1 cellular context compared by ENCODE assay signal in the genomic region with DNA sequence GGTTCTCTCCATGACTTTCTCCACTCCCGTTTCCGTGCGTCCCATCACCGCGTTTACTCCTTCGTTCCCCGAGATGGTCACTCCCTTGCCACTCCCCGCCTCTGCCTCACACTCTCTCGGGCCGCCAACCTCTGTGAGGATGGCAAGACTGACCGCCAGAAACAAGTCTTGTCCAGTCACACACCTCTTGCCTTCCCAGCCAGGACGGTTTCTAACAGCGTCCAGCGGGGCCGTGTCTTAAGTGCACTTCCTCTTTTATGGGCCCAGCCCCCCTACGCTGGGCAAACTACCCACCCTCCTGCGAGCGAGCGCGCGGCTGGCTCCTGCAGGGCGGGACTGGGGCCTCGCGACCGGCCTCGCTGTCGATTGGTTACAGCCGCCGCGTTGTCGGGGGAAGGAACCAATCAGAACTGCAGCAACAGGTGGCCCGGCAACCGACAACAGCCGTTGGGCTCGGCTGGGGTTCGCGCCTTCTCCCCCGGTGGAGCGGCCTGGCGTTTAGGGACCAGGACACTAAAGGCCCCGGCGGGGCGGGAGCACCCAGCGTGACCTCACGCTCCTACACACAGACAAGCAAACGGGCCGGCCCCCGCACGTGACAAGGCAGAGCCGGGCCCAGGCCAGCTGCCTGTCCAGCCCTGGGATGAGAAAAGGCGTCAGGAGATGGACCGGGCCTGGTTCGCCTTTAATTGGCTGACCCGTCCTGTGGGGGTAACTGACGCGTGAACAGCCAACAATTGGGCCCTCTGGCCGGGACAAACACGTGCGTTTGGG.
A peak's percentile ranks its signal among the peaks of the same experiment; 100 is the strongest.
TF ChIP-seq lines count a peak whose summit lies in the region.

No MANE protein-coding gene starts in this region.

TF ChIP-seq in K562, 482 proteins besides CTCF, POLR2A, EP300 and RAD21 (continued from another document and continues in another):
- peak; percentile 88; the same call in 1 of the 2 replicates for TF ChIP-seq NR4A1 (CRISPR knock-in tag; IDR thresholded peaks at IDR 0.05)
- peak; percentile 88 for TF ChIP-seq NR4A1 (tag; IDR thresholded peaks at IDR 0.05)
- TF ChIP-seq, protein P1, sequence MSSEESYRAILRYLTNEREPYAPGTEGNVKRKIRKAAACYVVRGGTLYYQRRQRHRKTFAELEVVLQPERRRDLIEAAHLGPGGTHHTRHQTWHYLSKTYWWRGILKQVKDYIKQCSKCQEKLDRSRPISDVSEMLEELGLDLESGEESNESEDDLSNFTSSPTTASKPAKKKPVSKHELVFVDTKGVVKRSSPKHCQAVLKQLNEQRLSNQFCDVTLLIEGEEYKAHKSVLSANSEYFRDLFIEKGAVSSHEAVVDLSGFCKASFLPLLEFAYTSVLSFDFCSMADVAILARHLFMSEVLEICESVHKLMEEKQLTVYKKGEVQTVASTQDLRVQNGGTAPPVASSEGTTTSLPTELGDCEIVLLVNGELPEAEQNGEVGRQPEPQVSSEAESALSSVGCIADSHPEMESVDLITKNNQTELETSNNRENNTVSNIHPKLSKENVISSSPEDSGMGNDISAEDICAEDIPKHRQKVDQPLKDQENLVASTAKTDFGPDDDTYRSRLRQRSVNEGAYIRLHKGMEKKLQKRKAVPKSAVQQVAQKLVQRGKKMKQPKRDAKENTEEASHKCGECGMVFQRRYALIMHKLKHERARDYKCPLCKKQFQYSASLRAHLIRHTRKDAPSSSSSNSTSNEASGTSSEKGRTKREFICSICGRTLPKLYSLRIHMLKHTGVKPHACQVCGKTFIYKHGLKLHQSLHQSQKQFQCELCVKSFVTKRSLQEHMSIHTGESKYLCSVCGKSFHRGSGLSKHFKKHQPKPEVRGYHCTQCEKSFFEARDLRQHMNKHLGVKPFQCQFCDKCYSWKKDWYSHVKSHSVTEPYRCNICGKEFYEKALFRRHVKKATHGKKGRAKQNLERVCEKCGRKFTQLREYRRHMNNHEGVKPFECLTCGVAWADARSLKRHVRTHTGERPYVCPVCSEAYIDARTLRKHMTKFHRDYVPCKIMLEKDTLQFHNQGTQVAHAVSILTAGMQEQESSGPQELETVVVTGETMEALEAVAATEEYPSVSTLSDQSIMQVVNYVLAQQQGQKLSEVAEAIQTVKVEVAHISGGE (CRISPR knock-in tag; IDR thresholded peaks at IDR 0.05): peak in 2 of 3 experiments; percentile 52 to 85; a peak in 4 of 6 replicates
- no peak for TF ChIP-seq ZNF655 (CRISPR knock-in tag; IDR thresholded peaks at IDR 0.05)
- TF ChIP-seq, protein P2, sequence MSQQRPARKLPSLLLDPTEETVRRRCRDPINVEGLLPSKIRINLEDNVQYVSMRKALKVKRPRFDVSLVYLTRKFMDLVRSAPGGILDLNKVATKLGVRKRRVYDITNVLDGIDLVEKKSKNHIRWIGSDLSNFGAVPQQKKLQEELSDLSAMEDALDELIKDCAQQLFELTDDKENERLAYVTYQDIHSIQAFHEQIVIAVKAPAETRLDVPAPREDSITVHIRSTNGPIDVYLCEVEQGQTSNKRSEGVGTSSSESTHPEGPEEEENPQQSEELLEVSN (IDR thresholded peaks at IDR 0.05; ENCODE audit: borderline replicate concordance in 1 of 2, extremely low read depth in 1 of 2, insufficient read depth in 1 of 2, insufficient read length in 1 of 2, low read depth in 1 of 2, low read length in 1 of 2, poor library complexity in 1 of 2, severe bottlenecking in 1 of 2): peak; percentile 93 to 95
- TF ChIP-seq MEIS2 (IDR thresholded peaks at IDR 0.05; ENCODE audit: partially characterized antibody): no peak
- TF ChIP-seq JUN (IDR thresholded peaks at IDR 0.05; ENCODE audit: borderline replicate concordance, low read depth, low read length): peak; percentile 53; the same call in 1 of the 2 replicates
- TF ChIP-seq JUN (CRISPR knock-in tag; IDR thresholded peaks at IDR 0.05; ENCODE audit: borderline replicate concordance): peak; percentile 95; the same call in 1 of the 2 replicates
- TF ChIP-seq ZNF146 (CRISPR knock-in tag; IDR thresholded peaks at IDR 0.05; ENCODE audit: unreplicated experiment): no peak
- no peak for TF ChIP-seq IRF2 (CRISPR knock-in tag; IDR thresholded peaks at IDR 0.05)
- TF ChIP-seq ZNF324 (CRISPR knock-in tag; IDR thresholded peaks at IDR 0.05): 0 out of 2 replicates have a peak, but pooled peaks have one; percentile 6
- TF ChIP-seq NCOA6 (IDR thresholded peaks at IDR 0.05): no peak
- TF ChIP-seq HNRNPH1 (optimal IDR thresholded peaks at IDR 0.05; ENCODE audit: low read depth, low read length): no peak
- TF ChIP-seq, protein P3, sequence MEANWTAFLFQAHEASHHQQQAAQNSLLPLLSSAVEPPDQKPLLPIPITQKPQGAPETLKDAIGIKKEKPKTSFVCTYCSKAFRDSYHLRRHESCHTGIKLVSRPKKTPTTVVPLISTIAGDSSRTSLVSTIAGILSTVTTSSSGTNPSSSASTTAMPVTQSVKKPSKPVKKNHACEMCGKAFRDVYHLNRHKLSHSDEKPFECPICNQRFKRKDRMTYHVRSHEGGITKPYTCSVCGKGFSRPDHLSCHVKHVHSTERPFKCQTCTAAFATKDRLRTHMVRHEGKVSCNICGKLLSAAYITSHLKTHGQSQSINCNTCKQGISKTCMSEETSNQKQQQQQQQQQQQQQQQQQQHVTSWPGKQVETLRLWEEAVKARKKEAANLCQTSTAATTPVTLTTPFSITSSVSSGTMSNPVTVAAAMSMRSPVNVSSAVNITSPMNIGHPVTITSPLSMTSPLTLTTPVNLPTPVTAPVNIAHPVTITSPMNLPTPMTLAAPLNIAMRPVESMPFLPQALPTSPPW (CRISPR knock-in tag; IDR thresholded peaks at IDR 0.05): peak; percentile 95
- no peak for TF ChIP-seq RBM14 (IDR thresholded peaks at IDR 0.05; ENCODE audit: borderline replicate concordance, insufficient read depth, low read depth, low read length)
- TF ChIP-seq TFAP4 (CRISPR knock-in tag; IDR thresholded peaks at IDR 0.05; ENCODE audit: borderline replicate concordance): peak; percentile 98
- TF ChIP-seq SAFB (IDR thresholded peaks at IDR 0.05; ENCODE audit: borderline replicate concordance, low read depth, low read length): no peak
- no peak for TF ChIP-seq NFIX (CRISPR knock-in tag; IDR thresholded peaks at IDR 0.05; ENCODE audit: low read depth)
- TF ChIP-seq ATF4 (CRISPR knock-in tag; IDR thresholded peaks at IDR 0.05): peak; percentile 19; the same call in 1 of the 2 replicates
- no peak; the same call in none of the 2 replicates for TF ChIP-seq TCF3 (CRISPR knock-in tag; IDR thresholded peaks at IDR 0.05)
- TF ChIP-seq TFAM (CRISPR knock-in tag; conservative IDR thresholded peaks at IDR 0.05): no peak
- no peak for TF ChIP-seq XRCC4 (IDR thresholded peaks at IDR 0.05; ENCODE audit: extremely low read depth, insufficient read depth, insufficient read length)
- 0 out of 2 replicates have a peak, but pooled peaks have one; percentile 18 for TF ChIP-seq PHB2 (IDR thresholded peaks at IDR 0.05; ENCODE audit: low read depth)
- peak; percentile 64 for TF ChIP-seq JUND (IDR thresholded peaks at IDR 0.05; ENCODE audit: borderline replicate concordance, low read depth, low read length)
- TF ChIP-seq JUND (tag; IDR thresholded peaks at IDR 0.05; ENCODE audit: borderline replicate concordance, low read depth, low read length): no peak; the same call in 2 of the 3 replicates
- TF ChIP-seq ZNF561 (CRISPR knock-in tag; conservative IDR thresholded peaks at IDR 0.05): no peak
- TF ChIP-seq STAT5A (IDR thresholded peaks at IDR 0.05; ENCODE audit: borderline replicate concordance, low read length): no peak
- TF ChIP-seq RCOR1 (IDR thresholded peaks at IDR 0.05; ENCODE audit: borderline replicate concordance in 1 of 2, low read depth in 2 of 2, low read length in 2 of 2): peak in 1 of 2 experiments; percentile 63; a peak in 2 of 4 replicates
- TF ChIP-seq E2F1 (CRISPR knock-in tag; IDR thresholded peaks at IDR 0.05): peak; percentile 98
- peak; percentile 67 for TF ChIP-seq NFE2 (IDR thresholded peaks at IDR 0.05; ENCODE audit: low read depth)
- TF ChIP-seq SMAD2 (IDR thresholded peaks at IDR 0.05; ENCODE audit: low read depth, low read length): no peak
- TF ChIP-seq POLR3A (IDR thresholded peaks at IDR 0.05; ENCODE audit: borderline replicate concordance, extremely low read depth, insufficient read depth, insufficient read length): no peak
- peak; percentile 60 for TF ChIP-seq GABPA (tag; conservative IDR thresholded peaks at IDR 0.05; ENCODE audit: low read depth)
- no peak; the same call in none of the 2 replicates for TF ChIP-seq CREB1 (IDR thresholded peaks at IDR 0.05)
- peak; percentile 88 for TF ChIP-seq CREB1 (CRISPR knock-in tag; IDR thresholded peaks at IDR 0.05)
- TF ChIP-seq PCBP2 (IDR thresholded peaks at IDR 0.05; ENCODE audit: low read depth, low read length, poor library complexity, severe bottlenecking): no peak
- no peak for TF ChIP-seq ZNF197 (CRISPR knock-in tag; IDR thresholded peaks at IDR 0.05; ENCODE audit: low read depth)
- peak; percentile 29 to 67; a peak in 3 of 4 replicates for TF ChIP-seq SRF (CRISPR knock-in tag; IDR thresholded peaks at IDR 0.05)
- TF ChIP-seq SRSF3 (IDR thresholded peaks at IDR 0.05; ENCODE audit: insufficient read depth, low read length): no peak
- peak; percentile 95 for TF ChIP-seq CXXC5 (CRISPR knock-in tag; IDR thresholded peaks at IDR 0.05)
- TF ChIP-seq STAT6 (CRISPR knock-in tag; IDR thresholded peaks at IDR 0.05): no peak; the same call in 1 of the 2 replicates
- TF ChIP-seq, protein P4, sequence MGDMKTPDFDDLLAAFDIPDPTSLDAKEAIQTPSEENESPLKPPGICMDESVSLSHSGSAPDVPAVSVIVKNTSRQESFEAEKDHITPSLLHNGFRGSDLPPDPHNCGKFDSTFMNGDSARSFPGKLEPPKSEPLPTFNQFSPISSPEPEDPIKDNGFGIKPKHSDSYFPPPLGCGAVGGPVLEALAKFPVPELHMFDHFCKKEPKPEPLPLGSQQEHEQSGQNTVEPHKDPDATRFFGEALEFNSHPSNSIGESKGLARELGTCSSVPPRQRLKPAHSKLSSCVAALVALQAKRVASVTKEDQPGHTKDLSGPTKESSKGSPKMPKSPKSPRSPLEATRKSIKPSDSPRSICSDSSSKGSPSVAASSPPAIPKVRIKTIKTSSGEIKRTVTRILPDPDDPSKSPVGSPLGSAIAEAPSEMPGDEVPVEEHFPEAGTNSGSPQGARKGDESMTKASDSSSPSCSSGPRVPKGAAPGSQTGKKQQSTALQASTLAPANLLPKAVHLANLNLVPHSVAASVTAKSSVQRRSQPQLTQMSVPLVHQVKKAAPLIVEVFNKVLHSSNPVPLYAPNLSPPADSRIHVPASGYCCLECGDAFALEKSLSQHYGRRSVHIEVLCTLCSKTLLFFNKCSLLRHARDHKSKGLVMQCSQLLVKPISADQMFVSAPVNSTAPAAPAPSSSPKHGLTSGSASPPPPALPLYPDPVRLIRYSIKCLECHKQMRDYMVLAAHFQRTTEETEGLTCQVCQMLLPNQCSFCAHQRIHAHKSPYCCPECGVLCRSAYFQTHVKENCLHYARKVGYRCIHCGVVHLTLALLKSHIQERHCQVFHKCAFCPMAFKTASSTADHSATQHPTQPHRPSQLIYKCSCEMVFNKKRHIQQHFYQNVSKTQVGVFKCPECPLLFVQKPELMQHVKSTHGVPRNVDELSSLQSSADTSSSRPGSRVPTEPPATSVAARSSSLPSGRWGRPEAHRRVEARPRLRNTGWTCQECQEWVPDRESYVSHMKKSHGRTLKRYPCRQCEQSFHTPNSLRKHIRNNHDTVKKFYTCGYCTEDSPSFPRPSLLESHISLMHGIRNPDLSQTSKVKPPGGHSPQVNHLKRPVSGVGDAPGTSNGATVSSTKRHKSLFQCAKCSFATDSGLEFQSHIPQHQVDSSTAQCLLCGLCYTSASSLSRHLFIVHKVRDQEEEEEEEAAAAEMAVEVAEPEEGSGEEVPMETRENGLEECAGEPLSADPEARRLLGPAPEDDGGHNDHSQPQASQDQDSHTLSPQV (IDR thresholded peaks at IDR 0.05): peak; percentile 98
